ENCODE assay signal across 24 cellular contexts in the genomic region with DNA sequence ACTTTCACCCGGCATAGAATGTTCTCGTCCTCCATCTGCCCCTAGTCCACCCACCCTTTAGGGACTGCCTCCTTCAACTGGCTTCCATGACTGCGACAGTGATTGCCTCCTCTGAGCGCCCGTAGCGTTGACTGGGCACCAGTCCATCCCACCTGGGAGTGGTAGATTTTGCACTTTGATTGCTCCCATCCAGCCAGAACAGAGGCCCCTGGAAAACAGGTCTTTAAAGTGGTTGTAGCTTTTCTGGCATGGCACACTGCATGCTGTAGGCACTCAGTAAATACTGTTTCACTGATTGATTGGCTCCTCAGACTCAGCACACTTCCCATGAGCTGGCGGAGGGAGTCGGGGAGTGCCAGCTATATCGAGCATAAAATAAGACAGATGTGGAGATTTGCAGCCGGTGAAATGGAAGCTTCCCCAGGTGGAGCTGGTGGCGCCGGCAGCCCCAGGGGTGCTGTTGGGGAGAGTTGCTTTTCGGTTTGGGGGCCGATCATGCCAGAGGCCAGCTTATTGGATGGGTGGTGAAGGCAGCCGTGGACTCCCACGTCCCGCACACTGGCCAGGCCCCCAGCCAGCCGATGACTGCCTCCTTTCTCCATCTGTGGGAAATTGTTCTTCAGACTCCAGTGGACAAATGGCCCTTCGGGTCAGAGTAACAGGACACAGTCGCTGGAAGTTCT.
"Had no signal": no experiment of that assay in that cellular context is flagged by ENCODE, and none has a peak within 500 bp of the region (broad histone marks: within the 10 kb centered on the region; RNA-seq: fewer than 3 reads in every experiment).

No MANE protein-coding gene starts in this region.

- H3K36me3 ChIP-seq: SJSA1 had no signal

- H3K4me1 ChIP-seq: Peyer's patch had no signal

- H3K4me3 ChIP-seq: K562, Peyer's patch, SJSA1 had no signal

- H3K27ac ChIP-seq: Peyer's patch, SJSA1 had no signal

- DNase-seq: activated B cell treated with CpG ODN at 0.5 μM for 24 hours; activated CD4-positive, alpha-beta T cell treated with anti-CD3 and anti-CD28 coated beads for 1 hour; activated CD4-positive, alpha-beta T cell treated with anti-CD3 and anti-CD28 coated beads, Interleukin-2, amount 10 ng/mL, durations not matched to agents 24 days and 14 days; activated CD4-positive, alpha-beta T cell treated with anti-CD3 and anti-CD28 coated beads, Interleukin-2, amount 50 U/mL, for 48 hours; activated CD8-positive, alpha-beta memory T cell treated with anti-CD3 and anti-CD28 coated beads for 24 hours; activated gamma-delta T cell; activated naive CD4-positive, alpha-beta T cell treated with anti-CD3 and anti-CD28 coated beads for 36 hours; activated T-cell treated with anti-CD3 and anti-CD28 coated beads, Interleukin-2, amount 50 U/mL, for 4 hours; amygdala; Karpas-422; NCI-H1417; NCI-H1930; NCI-H345; NCI-H510A; NCI-H526 treated with DMSO at 0.1 percent for 48 hours; NCI-H82; Peyer's patch; SHP77; T-helper 17 cell; T-helper 9 cell had no signal

- H3K9me3 ChIP-seq: Peyer's patch, SJSA1 had no signal

- H3K27me3 ChIP-seq: Peyer's patch, SJSA1 had no signal

- ATAC-seq: activated T-cell treated with anti-CD3 and anti-CD28 coated beads, Interleukin-2, amount 50 U/mL, for 4 hours; activated T-helper 17 cell treated with anti-CD3 and anti-CD28 coated beads, Interleukin-2, amount 50 U/mL, for 72 hours; K562; SK-N-SH treated with all-trans-retinoic acid at 6 μM for 48 hours; T-helper 17 cell had no signal
